Comparison of ENCODE assay signal across 20 cellular contexts in genomic region chr6:114403858-114404257, GRCh38.
DNase-seq lines count a peak whose midpoint lies in the region; ATAC-seq and TF ChIP-seq lines count a peak whose summit lies in the region.
"Had no signal": no experiment of that assay in that cellular context is flagged by ENCODE, and none has a peak within 500 bp of the region (broad histone marks: within the 10 kb centered on the region; RNA-seq: fewer than 3 reads in every experiment).

No MANE protein-coding gene starts in this region.

- no peaks in the 10 kb centered on the region for H3K9me3 ChIP-seq in cardiac muscle cell (ENCODE audit: low read depth)
- H3K9me3 ChIP-seq in HUES48 (ENCODE audit: control insufficient read depth, insufficient read depth, low read length) = no peaks in the 10 kb centered on the region
- no peaks in the 10 kb centered on the region for H3K9me3 ChIP-seq in effector memory CD4-positive, alpha-beta T cell (ENCODE audit: control insufficient read depth, low read length)
- no peaks in the 10 kb centered on the region for H3K9me3 ChIP-seq in CD4-positive, alpha-beta T cell (ENCODE audit: control insufficient read depth, low read length)
- H3K9me3 ChIP-seq: BE2C, BLaER1, Caco-2 had no signal

- H3K36me3 ChIP-seq in cardiac muscle cell (no peaks in the 10 kb centered on the region), HUES48 (ENCODE audit: control insufficient read depth, insufficient read depth, low read length) (peaks cover 13% of the 10 kb centered on the region)
- H3K36me3 ChIP-seq in effector memory CD4-positive, alpha-beta T cell (ENCODE audit: control insufficient read depth, insufficient read depth, low read length) = no peaks in the 10 kb centered on the region
- H3K36me3 ChIP-seq: BE2C, BLaER1 had no signal

- no peak overlapping the region for H3K4me3 Mint-ChIP-seq in chondrocyte (ENCODE audit: unreplicated experiment)
- H3K4me3 Mint-ChIP-seq in stimulated activated memory B cell treated with anti-CD40 and anti-IgM and Interleukin-4, amounts not matched to agents 10 μg/mL and 1 μg/mL and 100 μg/mL, for 72 hours = no peak overlapping the region
- H3K4me3 Mint-ChIP-seq in CD4-positive, alpha-beta T cell = no peak overlapping the region
- H3K4me3 Mint-ChIP-seq: CD14-positive monocyte; CD4-positive, CD25-positive, alpha-beta regulatory T cell; CD8-positive, alpha-beta T cell had no signal

- H3K27ac Mint-ChIP-seq in chondrocyte (ENCODE audit: unreplicated experiment) = peak overlapping the region; percentile 10
- H3K27ac Mint-ChIP-seq in stimulated activated memory B cell treated with anti-CD40 and anti-IgM and Interleukin-4, amounts not matched to agents 10 μg/mL and 1 μg/mL and 100 μg/mL, for 72 hours = no peak overlapping the region
- no peak overlapping the region for H3K27ac Mint-ChIP-seq in CD4-positive, alpha-beta T cell
- H3K27ac Mint-ChIP-seq: CD14-positive monocyte; CD8-positive, alpha-beta T cell had no signal

- POLR2A ChIA-PET in CD4-positive, alpha-beta T cell (lab: Charles Lee) = no interaction called here

- H3K27me3 ChIP-seq in cardiac muscle cell (no peaks in the 10 kb centered on the region), HUES48 (ENCODE audit: control insufficient read depth, insufficient read depth, low read length) (no peaks in the 10 kb centered on the region)
- H3K27me3 ChIP-seq in effector memory CD4-positive, alpha-beta T cell (replicated peaks; ENCODE audit: control insufficient read depth, insufficient read depth, low read length, poor library complexity, severe bottlenecking) = no peaks in the 10 kb centered on the region
- H3K27me3 ChIP-seq in CD4-positive, alpha-beta T cell (ENCODE audit: control insufficient read depth, insufficient read depth, low read length) = no peaks in the 10 kb centered on the region
- H3K27me3 ChIP-seq: BE2C, BLaER1 had no signal

- TF ChIP-seq CTCF in cardiac muscle cell (IDR thresholded peaks at IDR 0.05; ENCODE audit: low read depth, low read length) (no peak), chondrocyte (IDR thresholded peaks at IDR 0.05) (no peak)
- TF ChIP-seq CTCF in CD4-positive, alpha-beta T cell (IDR thresholded peaks at IDR 0.05) = no peak

- H3K9me3 Mint-ChIP-seq in chondrocyte (ENCODE audit: low read depth) = no peaks in the 10 kb centered on the region
- no peaks in the 10 kb centered on the region for H3K9me3 Mint-ChIP-seq in stimulated activated memory B cell treated with anti-CD40 and anti-IgM and Interleukin-4, amounts not matched to agents 10 μg/mL and 1 μg/mL and 100 μg/mL, for 72 hours
- H3K9me3 Mint-ChIP-seq in CD4-positive, alpha-beta T cell = no peaks in the 10 kb centered on the region
- H3K9me3 Mint-ChIP-seq: CD8-positive, alpha-beta T cell had no signal

- peaks cover 18% of the 10 kb centered on the region for H3K4me1 Mint-ChIP-seq in chondrocyte (ENCODE audit: low read depth)
- H3K4me1 Mint-ChIP-seq in stimulated activated memory B cell treated with anti-CD40 and anti-IgM and Interleukin-4, amounts not matched to agents 10 μg/mL and 1 μg/mL and 100 μg/mL, for 72 hours = no peaks in the 10 kb centered on the region
- no peaks in the 10 kb centered on the region for H3K4me1 Mint-ChIP-seq in CD4-positive, alpha-beta T cell (ENCODE audit: low read depth)
- H3K4me1 Mint-ChIP-seq: CD14-positive monocyte; CD4-positive, CD25-positive, alpha-beta regulatory T cell had no signal

- DNase-seq in cardiac muscle cell (ENCODE audit: low read depth in 1 of 2, low spot score in 1 of 2) (no peak), cardiac septum (ENCODE audit: low spot score) (no peak), chondrocyte (ENCODE audit: low spot score) (no peak)
- no peak for DNase-seq in effector memory CD4-positive, alpha-beta T cell
- no peak for DNase-seq in CD4-positive, alpha-beta T cell
- DNase-seq: 8988T; ACHN; BE2C; C1 segment of cervical spinal cord; Caco-2; Calu3; CD4-positive, CD25-positive, alpha-beta regulatory T cell; CD8-positive, alpha-beta T cell; DMS79 treated with DMSO at 0.1 percent for 48 hours; GF-D8 had no signal

- H3K4me1 ChIP-seq in cardiac muscle cell (ENCODE audit: low read depth) = no peaks in the 10 kb centered on the region
- H3K4me1 ChIP-seq in HUES48 (ENCODE audit: control insufficient read depth, insufficient read depth, low read length) = peaks cover 39% of the 10 kb centered on the region
- no peaks in the 10 kb centered on the region for H3K4me1 ChIP-seq in effector memory CD4-positive, alpha-beta T cell (ENCODE audit: control insufficient read depth, insufficient read depth, low read length, poor library complexity, severe bottlenecking)
- H3K4me1 ChIP-seq: BE2C, BLaER1, Caco-2 had no signal

- ATAC-seq in stimulated activated memory B cell treated with anti-CD40 and anti-IgM and Interleukin-4, amounts not matched to agents 10 μg/mL and 1 μg/mL and 100 μg/mL, for 72 hours = peak; percentile 34
- no peak for ATAC-seq in HG03342 (IDR thresholded peaks at IDR 0.05; ENCODE audit: unreplicated experiment)
- no peak for ATAC-seq in CD4-positive, alpha-beta T cell (ENCODE audit: poor library complexity)
- ATAC-seq: CD8-positive, alpha-beta T cell had no signal

- no peaks in the 10 kb centered on the region for H3K36me3 Mint-ChIP-seq in chondrocyte (ENCODE audit: low read depth)
- H3K36me3 Mint-ChIP-seq in stimulated activated memory B cell treated with anti-CD40 and anti-IgM and Interleukin-4, amounts not matched to agents 10 μg/mL and 1 μg/mL and 100 μg/mL, for 72 hours = no peaks in the 10 kb centered on the region
- no peaks in the 10 kb centered on the region for H3K36me3 Mint-ChIP-seq in CD4-positive, alpha-beta T cell (ENCODE audit: low read depth)
- H3K36me3 Mint-ChIP-seq: CD14-positive monocyte; CD4-positive, CD25-positive, alpha-beta regulatory T cell; CD8-positive, alpha-beta T cell had no signal

- CTCF ChIA-PET in CD4-positive, alpha-beta T cell (lab: Charles Lee) = no interaction called here

- intact Hi-C loops in cardiac septum (cut with DNase I) = no loop called here
- intact Hi-C loops in CD4-positive, alpha-beta T cell (cut with DNase I, micrococcal nuclease) = no loop called here

- peak overlapping the region; percentile 30 for H3K27ac ChIP-seq in cardiac muscle cell
- peak overlapping the region; percentile 43 for H3K27ac ChIP-seq in HUES48 (ENCODE audit: low read depth, low read length)
- H3K27ac ChIP-seq in effector memory CD4-positive, alpha-beta T cell (ENCODE audit: insufficient read depth, low read length, poor library complexity, severe bottlenecking) = no peak overlapping the region
- H3K27ac ChIP-seq in CD4-positive, alpha-beta T cell (ENCODE audit: low read depth, low read length) = no peak overlapping the region
- H3K27ac ChIP-seq: BLaER1 had no signal

- no peak overlapping the region for H3K9ac ChIP-seq in HUES48 (ENCODE audit: low read depth, low read length)
- H3K9ac ChIP-seq: BLaER1 had no signal

- no peak overlapping the region for H3K4me3 ChIP-seq in cardiac muscle cell
- H3K4me3 ChIP-seq in HUES48 (ENCODE audit: low read depth, low read length) = no peak overlapping the region
- H3K4me3 ChIP-seq in effector memory CD4-positive, alpha-beta T cell (ENCODE audit: insufficient read depth, low read depth, low read length, poor library complexity, severe bottlenecking) = no peak overlapping the region
- H3K4me3 ChIP-seq: BLaER1 had no signal

- H3K27me3 Mint-ChIP-seq in chondrocyte (ENCODE audit: low read depth) = no peaks in the 10 kb centered on the region
- H3K27me3 Mint-ChIP-seq in stimulated activated memory B cell treated with anti-CD40 and anti-IgM and Interleukin-4, amounts not matched to agents 10 μg/mL and 1 μg/mL and 100 μg/mL, for 72 hours = no peaks in the 10 kb centered on the region
- no peaks in the 10 kb centered on the region for H3K27me3 Mint-ChIP-seq in CD4-positive, alpha-beta T cell
- H3K27me3 Mint-ChIP-seq: CD4-positive, CD25-positive, alpha-beta regulatory T cell had no signal

Comparison
In these comparisons a context has a peak if more than half of its experiments do, and no peak if none do; other contexts are left out.
1. H3K27ac ChIP-seq: peak in cardiac muscle cell (single experiment) and HUES48 (single experiment); none in effector memory CD4-positive, alpha-beta T cell (single experiment) and CD4-positive, alpha-beta T cell (single experiment).